Comparison of ENCODE assay signal across 15 cellular contexts in genomic region chr14:103050935-103051334, GRCh38. TPM values are rescaled to one million over a fixed set of nuclear protein-coding genes. Genes with fewer than 3 reads are reported as not detected.
DNase-seq lines count a peak whose midpoint lies in the region; ATAC-seq and TF ChIP-seq lines count a peak whose summit lies in the region.
"Had no signal": no experiment of that assay in that cellular context is flagged by ENCODE, and none has a peak within 500 bp of the region (broad histone marks: within the 10 kb centered on the region; RNA-seq: fewer than 3 reads in every experiment).

No MANE protein-coding gene starts in this region.

- H3K9me3 Mint-ChIP-seq in WTC11, result no peaks in the 10 kb centered on the region
- H3K9me3 Mint-ChIP-seq: CD4-positive, alpha-beta T cell had no signal

- CTCF ChIA-PET in WTC11 (lab: Charles Lee), result interaction anchor here (0.6 to 1.1 kb wide), 2 partner anchors 14 to 75 kb away, joined by 3 read pairs; no protein-coding TSS in a partner anchor

- H3K4me1 ChIP-seq in cardiac muscle cell (ENCODE audit: low read depth), result peaks cover 7% of the 10 kb centered on the region
- peaks cover 21 to 59% (median 24%) of the 10 kb centered on the region in 4 donors for H3K4me1 ChIP-seq in upper lobe of left lung
- H3K4me1 ChIP-seq: BE2C had no signal

- in situ Hi-C loops in ACHN (cut with HindIII; ENCODE audit: low pct_ligation_motif_present, low pct_unique_long_range_greater_than_20kb, low sequenced_read_pairs), result no loop called here

- TF ChIP-seq EP300 in upper lobe of left lung (IDR thresholded peaks at IDR 0.05), result no peak

- intact Hi-C loops in left cardiac atrium (cut with DNase I), result no loop called here

- no peak for DNase-seq in cardiac muscle cell (ENCODE audit: low read depth in 1 of 2, low spot score in 1 of 2)
- DNase-seq in left cardiac atrium, result no peak
- DNase-seq in WTC11 (ENCODE audit: low spot score), result no peak
- no peak for DNase-seq in left lobe of liver (ENCODE audit: low spot score)
- DNase-seq in upper lobe of left lung, result no peak
- DNase-seq in ACHN, result no peak
- DNase-seq in HuH-7.5 (ENCODE audit: low spot score), result no peak
- DNase-seq: BE2C; C1 segment of cervical spinal cord; Caco-2; CD4-positive, alpha-beta T cell; GM23248 had no signal

- POLR2A ChIA-PET in WTC11 (lab: Charles Lee), result no interaction called here

- no peak for ATAC-seq in left cardiac atrium
- no peak for ATAC-seq in WTC11
- ATAC-seq in left lobe of liver, result peak; percentile 38
- no peak for ATAC-seq in upper lobe of left lung (ENCODE audit: low FRiP score in 2 of 2)

- no peaks in the 10 kb centered on the region for H3K9me3 ChIP-seq in cardiac muscle cell (ENCODE audit: low read depth)
- no peaks in the 10 kb centered on the region for H3K9me3 ChIP-seq in upper lobe of left lung
- H3K9me3 ChIP-seq: BE2C, Caco-2, HAP-1 had no signal

- peaks cover 3% of the 10 kb centered on the region; the same call in 1 of the 2 replicates for H3K36me3 Mint-ChIP-seq in WTC11

- peaks cover 20% of the 10 kb centered on the region for H3K4me1 Mint-ChIP-seq in WTC11

- no peaks in the 10 kb centered on the region for H3K27me3 ChIP-seq in cardiac muscle cell
- no peaks in the 10 kb centered on the region for H3K27me3 ChIP-seq in upper lobe of left lung
- H3K27me3 ChIP-seq: BE2C had no signal

- no peak overlapping the region for H3K4me3 ChIP-seq in cardiac muscle cell
- no peak overlapping the region for H3K4me3 ChIP-seq in upper lobe of left lung
- H3K4me3 ChIP-seq: GM23248, HAP-1 had no signal

- 76 to 81% methylated on average over 5 of the region's 5 CpGs for WGBS in upper lobe of left lung, 2 donors

- H3K27me3 Mint-ChIP-seq in WTC11 (ENCODE audit: low read depth), result no peaks in the 10 kb centered on the region

- H3K27ac Mint-ChIP-seq in WTC11, result 0 out of 2 replicates have a peak overlapping the region, but pooled peaks have one; percentile 11
- H3K27ac Mint-ChIP-seq: CD4-positive, alpha-beta T cell had no signal

- TF ChIP-seq POLR2A in upper lobe of left lung (IDR thresholded peaks at IDR 0.05), result no peak

- no peaks in the 10 kb centered on the region for H3K36me3 ChIP-seq in cardiac muscle cell
- no peaks in the 10 kb centered on the region for H3K36me3 ChIP-seq in upper lobe of left lung
- H3K36me3 ChIP-seq: BE2C had no signal

- no peak overlapping the region for H3K4me3 Mint-ChIP-seq in WTC11
- H3K4me3 Mint-ChIP-seq: CD4-positive, alpha-beta T cell had no signal

- no peak for TF ChIP-seq CTCF in cardiac muscle cell (IDR thresholded peaks at IDR 0.05; ENCODE audit: low read depth, low read length)
- no peak for TF ChIP-seq CTCF in WTC11 (IDR thresholded peaks at IDR 0.05)
- TF ChIP-seq CTCF in upper lobe of left lung (IDR thresholded peaks at IDR 0.05), result no peak

- H3K27ac ChIP-seq in cardiac muscle cell, result peak overlapping the region; percentile 71
- H3K27ac ChIP-seq in upper lobe of left lung, result no peak overlapping the region
- H3K27ac ChIP-seq: 22Rv1, GM23248 had no signal

TF ChIP-seq in WTC11, 78 proteins besides CTCF, POLR2A, EP300 and RAD21 (continues in another document):
- TF ChIP-seq SMAD4 (CRISPR knock-in tag; IDR thresholded peaks at IDR 0.05), result no peak
- no peak for TF ChIP-seq ZNF138 (CRISPR knock-in tag; conservative IDR thresholded peaks at IDR 0.05)
- no peak for TF ChIP-seq ZNF317 (CRISPR knock-in tag; IDR thresholded peaks at IDR 0.05; ENCODE audit: borderline replicate concordance, low read depth)
- TF ChIP-seq ETV6 (CRISPR knock-in tag; IDR thresholded peaks at IDR 0.05), result no peak
- TF ChIP-seq MXD4 (CRISPR knock-in tag; IDR thresholded peaks at IDR 0.05; ENCODE audit: borderline replicate concordance), result no peak
- TF ChIP-seq, protein P1, sequence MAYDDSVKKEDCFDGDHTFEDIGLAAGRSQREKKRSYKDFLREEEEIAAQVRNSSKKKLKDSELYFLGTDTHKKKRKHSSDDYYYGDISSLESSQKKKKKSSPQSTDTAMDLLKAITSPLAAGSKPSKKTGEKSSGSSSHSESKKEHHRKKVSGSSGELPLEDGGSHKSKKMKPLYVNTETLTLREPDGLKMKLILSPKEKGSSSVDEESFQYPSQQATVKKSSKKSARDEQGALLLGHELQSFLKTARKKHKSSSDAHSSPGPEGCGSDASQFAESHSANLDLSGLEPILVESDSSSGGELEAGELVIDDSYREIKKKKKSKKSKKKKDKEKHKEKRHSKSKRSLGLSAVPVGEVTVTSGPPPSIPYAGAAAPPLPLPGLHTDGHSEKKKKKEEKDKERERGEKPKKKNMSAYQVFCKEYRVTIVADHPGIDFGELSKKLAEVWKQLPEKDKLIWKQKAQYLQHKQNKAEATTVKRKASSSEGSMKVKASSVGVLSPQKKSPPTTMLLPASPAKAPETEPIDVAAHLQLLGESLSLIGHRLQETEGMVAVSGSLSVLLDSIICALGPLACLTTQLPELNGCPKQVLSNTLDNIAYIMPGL (CRISPR knock-in tag; IDR thresholded peaks at IDR 0.05), result no peak
- TF ChIP-seq, protein P2, sequence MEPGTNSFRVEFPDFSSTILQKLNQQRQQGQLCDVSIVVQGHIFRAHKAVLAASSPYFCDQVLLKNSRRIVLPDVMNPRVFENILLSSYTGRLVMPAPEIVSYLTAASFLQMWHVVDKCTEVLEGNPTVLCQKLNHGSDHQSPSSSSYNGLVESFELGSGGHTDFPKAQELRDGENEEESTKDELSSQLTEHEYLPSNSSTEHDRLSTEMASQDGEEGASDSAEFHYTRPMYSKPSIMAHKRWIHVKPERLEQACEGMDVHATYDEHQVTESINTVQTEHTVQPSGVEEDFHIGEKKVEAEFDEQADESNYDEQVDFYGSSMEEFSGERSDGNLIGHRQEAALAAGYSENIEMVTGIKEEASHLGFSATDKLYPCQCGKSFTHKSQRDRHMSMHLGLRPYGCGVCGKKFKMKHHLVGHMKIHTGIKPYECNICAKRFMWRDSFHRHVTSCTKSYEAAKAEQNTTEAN (CRISPR knock-in tag; IDR thresholded peaks at IDR 0.05), result no peak
- TF ChIP-seq ZNF416 (CRISPR knock-in tag; IDR thresholded peaks at IDR 0.05), result no peak
- TF ChIP-seq EMX1 (CRISPR knock-in tag; IDR thresholded peaks at IDR 0.05), result no peak
- TF ChIP-seq, protein P3, sequence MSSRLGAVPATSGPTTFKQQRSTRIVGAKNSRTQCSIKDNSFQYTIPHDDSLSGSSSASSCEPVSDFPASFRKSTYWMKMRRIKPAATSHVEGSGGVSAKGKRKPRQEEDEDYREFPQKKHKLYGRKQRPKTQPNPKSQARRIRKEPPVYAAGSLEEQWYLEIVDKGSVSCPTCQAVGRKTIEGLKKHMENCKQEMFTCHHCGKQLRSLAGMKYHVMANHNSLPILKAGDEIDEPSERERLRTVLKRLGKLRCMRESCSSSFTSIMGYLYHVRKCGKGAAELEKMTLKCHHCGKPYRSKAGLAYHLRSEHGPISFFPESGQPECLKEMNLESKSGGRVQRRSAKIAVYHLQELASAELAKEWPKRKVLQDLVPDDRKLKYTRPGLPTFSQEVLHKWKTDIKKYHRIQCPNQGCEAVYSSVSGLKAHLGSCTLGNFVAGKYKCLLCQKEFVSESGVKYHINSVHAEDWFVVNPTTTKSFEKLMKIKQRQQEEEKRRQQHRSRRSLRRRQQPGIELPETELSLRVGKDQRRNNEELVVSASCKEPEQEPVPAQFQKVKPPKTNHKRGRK (CRISPR knock-in tag; IDR thresholded peaks at IDR 0.05; ENCODE audit: borderline replicate concordance), result no peak
- TF ChIP-seq, protein P4, sequence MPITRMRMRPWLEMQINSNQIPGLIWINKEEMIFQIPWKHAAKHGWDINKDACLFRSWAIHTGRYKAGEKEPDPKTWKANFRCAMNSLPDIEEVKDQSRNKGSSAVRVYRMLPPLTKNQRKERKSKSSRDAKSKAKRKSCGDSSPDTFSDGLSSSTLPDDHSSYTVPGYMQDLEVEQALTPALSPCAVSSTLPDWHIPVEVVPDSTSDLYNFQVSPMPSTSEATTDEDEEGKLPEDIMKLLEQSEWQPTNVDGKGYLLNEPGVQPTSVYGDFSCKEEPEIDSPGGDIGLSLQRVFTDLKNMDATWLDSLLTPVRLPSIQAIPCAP (CRISPR knock-in tag; IDR thresholded peaks at IDR 0.05), result no peak
- TF ChIP-seq ZNF263 (CRISPR knock-in tag; IDR thresholded peaks at IDR 0.05; ENCODE audit: low read depth), result no peak
- TF ChIP-seq, protein P5, sequence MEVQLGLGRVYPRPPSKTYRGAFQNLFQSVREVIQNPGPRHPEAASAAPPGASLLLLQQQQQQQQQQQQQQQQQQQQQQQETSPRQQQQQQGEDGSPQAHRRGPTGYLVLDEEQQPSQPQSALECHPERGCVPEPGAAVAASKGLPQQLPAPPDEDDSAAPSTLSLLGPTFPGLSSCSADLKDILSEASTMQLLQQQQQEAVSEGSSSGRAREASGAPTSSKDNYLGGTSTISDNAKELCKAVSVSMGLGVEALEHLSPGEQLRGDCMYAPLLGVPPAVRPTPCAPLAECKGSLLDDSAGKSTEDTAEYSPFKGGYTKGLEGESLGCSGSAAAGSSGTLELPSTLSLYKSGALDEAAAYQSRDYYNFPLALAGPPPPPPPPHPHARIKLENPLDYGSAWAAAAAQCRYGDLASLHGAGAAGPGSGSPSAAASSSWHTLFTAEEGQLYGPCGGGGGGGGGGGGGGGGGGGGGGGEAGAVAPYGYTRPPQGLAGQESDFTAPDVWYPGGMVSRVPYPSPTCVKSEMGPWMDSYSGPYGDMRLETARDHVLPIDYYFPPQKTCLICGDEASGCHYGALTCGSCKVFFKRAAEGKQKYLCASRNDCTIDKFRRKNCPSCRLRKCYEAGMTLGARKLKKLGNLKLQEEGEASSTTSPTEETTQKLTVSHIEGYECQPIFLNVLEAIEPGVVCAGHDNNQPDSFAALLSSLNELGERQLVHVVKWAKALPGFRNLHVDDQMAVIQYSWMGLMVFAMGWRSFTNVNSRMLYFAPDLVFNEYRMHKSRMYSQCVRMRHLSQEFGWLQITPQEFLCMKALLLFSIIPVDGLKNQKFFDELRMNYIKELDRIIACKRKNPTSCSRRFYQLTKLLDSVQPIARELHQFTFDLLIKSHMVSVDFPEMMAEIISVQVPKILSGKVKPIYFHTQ (CRISPR knock-in tag; IDR thresholded peaks at IDR 0.05), result no peak
- no peak for TF ChIP-seq RELA (CRISPR knock-in tag; IDR thresholded peaks at IDR 0.05; ENCODE audit: borderline replicate concordance)

RNA-seq across cellular contexts. Expression of gene CDC42BPB, which starts 6.4 kb away (rescaled TPM):
- 67.2 and 91.6 TPM in 2 replicates for total RNA-seq in cardiac muscle cell
- polyA plus RNA-seq in cardiac muscle cell, result 18.9 and 21.7 TPM in 2 replicates
- total RNA-seq in left cardiac atrium, result 10 to 100 TPM; 57.3 to 79.2 TPM
- total RNA-seq in WTC11 (2021), result 87.1 to 96.9 TPM (median 87.3 TPM) in 3 replicates
- total RNA-seq in left lobe of liver, result 45.0 TPM
- 100 to 1,000 TPM; 108 to 268 (median 124) TPM for total RNA-seq in upper lobe of left lung

RNA-seq across cellular contexts. Expression of gene LBHD2, which starts 33.1 kb away (rescaled TPM):
- total RNA-seq in cardiac muscle cell (not detected in 2 replicates), left cardiac atrium (under 1 TPM in 1 of 2 donors, not detected in 1; 0.47 TPM), WTC11 (2021) (not detected in 3 replicates), left lobe of liver (not detected), upper lobe of left lung (not detected)
- polyA plus RNA-seq in cardiac muscle cell, result not detected in 2 replicates
- total RNA-seq: Caco-2; CD4-positive, alpha-beta T cell; GM23248; H4 had no signal
- polyA plus RNA-seq: GM23248 had no signal

RNA-seq across cellular contexts. Expression of gene EXOC3L4, which starts 43.6 kb away (rescaled TPM):
- total RNA-seq in cardiac muscle cell (1.7 and 5.5 TPM in 2 replicates), left cardiac atrium (under 1 TPM; 0.91 to 0.92 TPM), WTC11 (2021) (0.21 to 0.42 TPM (median 0.30 TPM) in 3 replicates), left lobe of liver (81.5 TPM), upper lobe of left lung (1 to 10 TPM in 5 of 6 donors, under 1 TPM in 1; 0.30 to 7.6 (median 2.9) TPM)
- polyA plus RNA-seq in cardiac muscle cell, result 2.7 and 6.3 TPM in 2 replicates
- total RNA-seq: CD4-positive, alpha-beta T cell; GM23248; H4 had no signal
- polyA plus RNA-seq: GM23248 had no signal
